In the genomic region with DNA sequence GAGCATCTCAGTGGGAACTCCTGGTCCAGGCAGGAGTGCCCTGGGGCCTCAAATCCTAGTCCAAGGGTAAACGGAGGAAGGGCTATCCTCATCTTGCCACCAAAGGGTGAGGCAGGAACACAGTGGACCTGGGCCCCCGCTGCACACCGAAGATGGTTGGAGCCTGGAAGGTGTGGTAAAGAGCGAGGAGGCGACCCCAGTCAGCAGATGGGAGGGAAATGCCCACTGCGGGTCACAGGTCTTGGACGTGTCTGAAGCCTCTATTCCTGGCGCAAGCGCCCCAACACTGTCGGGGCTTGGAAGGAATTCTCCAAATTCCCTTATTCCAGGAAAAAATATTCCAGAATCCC, we compare ENCODE assay signal across 10 cellular contexts. TPM values are rescaled to one million over a fixed set of nuclear protein-coding genes. Genes with fewer than 3 reads are reported as not detected.
DNase-seq lines count a peak whose midpoint lies in the region; ATAC-seq and TF ChIP-seq lines count a peak whose summit lies in the region.
"Had no signal": no experiment of that assay in that cellular context is flagged by ENCODE, and none has a peak within 500 bp of the region (broad histone marks: within the 10 kb centered on the region; RNA-seq: fewer than 3 reads in every experiment).

No MANE protein-coding gene starts in this region.

- H3K36me3 Mint-ChIP-seq in neural crest cell (ENCODE audit: low read depth) = no peaks in the 10 kb centered on the region

- H3K4me3 Mint-ChIP-seq in neural crest cell = peak overlapping the region; percentile 87

- H3K4me1 ChIP-seq in BLaER1 treated with 17β-estradiol and CSF1 and Interleukin-3, amounts not matched to agents 10 nM and 100 nM = peaks cover 14 to 62% (median 44%) of the 10 kb centered on the region in 10 experiments; a peak in 19 of 20 replicates
- peaks cover 28% of the 10 kb centered on the region for H3K4me1 ChIP-seq in Panc1 (ENCODE audit: control insufficient read depth, insufficient read depth, low read length)

- CTCF ChIA-PET in Panc1 (lab: Charles Lee) = no interaction called here

- H3K9me3 ChIP-seq in BLaER1 treated with 17β-estradiol and CSF1 and Interleukin-3, amounts not matched to agents 10 nM and 100 nM (replicated peaks in 1 of 11) = no peaks in the 10 kb centered on the region
- H3K9me3 ChIP-seq in Panc1 (ENCODE audit: control insufficient read depth, insufficient read depth, low read depth, low read length) = no peaks in the 10 kb centered on the region

- peak; percentile 12; the same call in 1 of the 2 replicates for ATAC-seq in Panc1

- H3K27ac Mint-ChIP-seq in neural crest cell (ENCODE audit: unreplicated experiment) = no peak overlapping the region

- H4K20me1 ChIP-seq in BLaER1 treated with 17β-estradiol and CSF1 and Interleukin-3, amounts not matched to agents 10 nM and 100 nM = peaks cover 0 to 9% (median 0%) of the 10 kb centered on the region in 11 experiments; a peak in 3 of 22 replicates

- DNase-seq in Panc1 (ENCODE audit: low read depth, low spot score) (no peak), epithelial cell of proximal tubule (ENCODE audit: low read depth) (no peak), neural crest cell (ENCODE audit: low read depth, low spot score) (no peak), Kasumi-1 (lab: John Stamatoyannopoulos, UW) (no peak), SIG-M5 (lab: John Stamatoyannopoulos, UW) (no peak), HT-29 (ENCODE audit: low spot score) (no peak)
- DNase-seq in effector CD4-positive, alpha-beta T cell = no peak
- DNase-seq: cerebellar nuclear complex, NCI-H1092 treated with DMSO at 0.1 percent for 48 hours had no signal

- no peaks in the 10 kb centered on the region for H3K36me3 ChIP-seq in BLaER1 treated with 17β-estradiol and CSF1 and Interleukin-3, amounts not matched to agents 10 nM and 100 nM
- no peaks in the 10 kb centered on the region for H3K36me3 ChIP-seq in Panc1 (ENCODE audit: control insufficient read depth, insufficient read depth, low read length)

- peaks cover 12% of the 10 kb centered on the region for H3K27me3 Mint-ChIP-seq in neural crest cell (ENCODE audit: low read depth)

- H3K9me3 Mint-ChIP-seq in neural crest cell = no peaks in the 10 kb centered on the region

- POLR2A ChIA-PET in Panc1 (lab: Charles Lee) = no interaction called here

- H3K4me1 Mint-ChIP-seq in neural crest cell = peaks cover 16% of the 10 kb centered on the region

- TF ChIP-seq CTCF in Panc1 (IDR thresholded peaks at IDR 0.05) (no peak), epithelial cell of proximal tubule (conservative IDR thresholded peaks at IDR 0.05; ENCODE audit: low read depth, low read length) (no peak), neural crest cell (conservative IDR thresholded peaks at IDR 0.05) (no peak)

- peaks cover 0 to 30% (median 26%) of the 10 kb centered on the region in 11 experiments; a peak in 19 of 22 replicates for H3K27me3 ChIP-seq in BLaER1 treated with 17β-estradiol and CSF1 and Interleukin-3, amounts not matched to agents 10 nM and 100 nM
- H3K27me3 ChIP-seq in Panc1 (ENCODE audit: control insufficient read depth, insufficient read depth, low read length) = no peaks in the 10 kb centered on the region

- intact Hi-C loops in Panc1 (cut with micrococcal nuclease; ENCODE audit: unreplicated experiment) = no loop called here

- peak overlapping the region in 4 of 11 experiments; percentile 56 to 71 (median 59); a peak in 7 of 22 replicates for H3K27ac ChIP-seq in BLaER1 treated with 17β-estradiol and CSF1 and Interleukin-3, amounts not matched to agents 10 nM and 100 nM
- H3K27ac ChIP-seq in Panc1 (ENCODE audit: low read length) = peak overlapping the region; percentile 81

- H3K4me3 ChIP-seq in BLaER1 treated with 17β-estradiol and CSF1 and Interleukin-3, amounts not matched to agents 10 nM and 100 nM = peak overlapping the region; percentile 71 to 84 (median 76)
- peak overlapping the region; percentile 65 to 68 for H3K4me3 ChIP-seq in Panc1 (ENCODE audit: low read depth in 2 of 2, low read length in 2 of 2)
- H3K4me3 ChIP-seq in epithelial cell of proximal tubule (ENCODE audit: low read depth, low read length) = peak overlapping the region; percentile 92

- H3K9ac ChIP-seq in BLaER1 treated with 17β-estradiol and CSF1 and Interleukin-3, amounts not matched to agents 10 nM and 100 nM = peak overlapping the region; percentile 67 to 87 (median 78); a peak in 21 of 22 replicates

- BruUV-seq in Panc1 (replicated peaks; lab: Mats Ljungman, UMichigan) = no TSS peak

- H3K4me2 ChIP-seq in BLaER1 treated with 17β-estradiol and CSF1 and Interleukin-3, amounts not matched to agents 10 nM and 100 nM = peak overlapping the region; percentile 81 to 99 (median 95)

- in situ Hi-C loops in Panc1 (cut with HindIII; ENCODE audit: low pct_unique_long_range_greater_than_20kb, low sequenced_read_pairs) = no loop called here

RNA-seq across cellular contexts. Expression of a gene that starts 38.5 kb away (rescaled TPM):
- total RNA-seq in Panc1 (2021; ENCODE audit: unreplicated experiment) = 1.3 TPM
- 1.2 TPM for polyA plus RNA-seq in Panc1 (2012; ENCODE audit: insufficient read length)
- total RNA-seq in epithelial cell of proximal tubule = 6.6 and 10.3 TPM in 2 replicates
- total RNA-seq in neural crest cell = 0.12 TPM in 1 of 2 replicates, not detected in the other
- 0.65 and 0.76 TPM in 2 replicates for total RNA-seq in HT-29 (2014; rRNA removed; shearing (Covaris generic))
